Comparison of ENCODE assay signal across 17 cellular contexts in the genomic region with DNA sequence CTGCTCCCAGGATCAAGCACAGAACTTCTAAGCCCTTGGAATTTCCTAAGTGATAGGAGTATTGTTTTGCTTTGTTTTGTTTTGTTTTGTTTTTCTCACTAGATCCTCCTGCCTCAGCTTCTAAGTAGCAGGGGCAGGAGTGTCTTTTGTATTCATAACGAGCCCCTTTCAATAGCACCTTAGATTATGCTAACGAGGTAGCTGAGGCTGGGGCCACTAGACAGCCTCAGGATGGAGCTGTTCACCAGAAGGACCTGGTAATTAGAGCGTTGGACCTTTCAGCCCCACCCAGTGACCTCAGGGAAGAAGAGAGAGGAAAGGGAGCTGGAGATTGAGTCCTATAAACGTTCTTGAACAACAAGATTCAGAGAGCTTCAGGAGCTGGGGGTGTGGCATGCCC. TPM values are rescaled to one million over a fixed set of nuclear protein-coding genes. Genes with fewer than 3 reads are reported as not detected.
DNase-seq lines count a peak whose midpoint lies in the region; ATAC-seq and TF ChIP-seq lines count a peak whose summit lies in the region.
"Had no signal": no experiment of that assay in that cellular context is flagged by ENCODE, and none has a peak within 500 bp of the region (broad histone marks: within the 10 kb centered on the region; RNA-seq: fewer than 3 reads in every experiment).

No MANE protein-coding gene starts in this region.

- H3K27me3 Mint-ChIP-seq in activated CD4-positive, alpha-beta T cell treated with anti-CD3 and anti-CD28 coated beads, Interleukin-2, amount 10 ng/mL, durations not matched to agents 24 days and 14 days = no peaks in the 10 kb centered on the region
- no peaks in the 10 kb centered on the region for H3K27me3 Mint-ChIP-seq in central memory CD8-positive, alpha-beta T cell
- no peaks in the 10 kb centered on the region for H3K27me3 Mint-ChIP-seq in stimulated activated naive B cell treated with anti-CD40 and anti-IgM and Interleukin-4, amounts not matched to agents 10 μg/mL and 1 μg/mL and 100 μg/mL, for 72 hours

- no peaks in the 10 kb centered on the region for H3K9me2 ChIP-seq in OCI-LY1 (ENCODE audit: low read depth, low read length)

- H3K9ac ChIP-seq in OCI-LY1 (ENCODE audit: low read length) = no peak overlapping the region

- H2AFZ ChIP-seq in OCI-LY1 (ENCODE audit: low read length) = no peak overlapping the region

- peak; percentile 54 for DNase-seq in activated CD4-positive, alpha-beta T cell treated with anti-CD3 and anti-CD28 coated beads, Interleukin-2, amount 10 ng/mL, durations not matched to agents 24 days and 14 days
- no peak for DNase-seq in activated CD4-positive, alpha-beta T cell treated with anti-CD3 and anti-CD28 coated beads, Interleukin-2, amount 50 U/mL, for 48 hours
- DNase-seq in central memory CD8-positive, alpha-beta T cell (ENCODE audit: low spot score in 2 of 2) = no peak
- DNase-seq in stimulated activated naive B cell treated with anti-CD40 and anti-IgM and Interleukin-4, amounts not matched to agents 10 μg/mL and 1 μg/mL and 100 μg/mL, for 72 hours = no peak
- no peak for DNase-seq in GF-D8 (lab: John Stamatoyannopoulos, UW)
- DNase-seq: 8988T, activated gamma-delta T cell, Caco-2, erythroblast, left ventricle myocardium superior, nucleus accumbens, testis had no signal

- H3K36me3 Mint-ChIP-seq in activated CD4-positive, alpha-beta T cell treated with anti-CD3 and anti-CD28 coated beads, Interleukin-2, amount 10 ng/mL, durations not matched to agents 24 days and 14 days (ENCODE audit: low read depth) = peaks cover 51% of the 10 kb centered on the region
- H3K36me3 Mint-ChIP-seq in central memory CD8-positive, alpha-beta T cell (ENCODE audit: insufficient read depth) = peaks cover 38% of the 10 kb centered on the region
- peaks cover 63 to 70% of the 10 kb centered on the region in 2 donors for H3K36me3 Mint-ChIP-seq in stimulated activated naive B cell treated with anti-CD40 and anti-IgM and Interleukin-4, amounts not matched to agents 10 μg/mL and 1 μg/mL and 100 μg/mL, for 72 hours

- H3K27ac ChIP-seq in OCI-LY1 (ENCODE audit: low read depth, low read length, poor library complexity, severe bottlenecking) = peak overlapping the region; percentile 67
- H3K27ac ChIP-seq: testis had no signal

- no peak for ATAC-seq in central memory CD8-positive, alpha-beta T cell (replicated peaks; ENCODE audit: extremely low read depth, poor library complexity, severe bottlenecking)
- ATAC-seq in stimulated activated naive B cell treated with anti-CD40 and anti-IgM and Interleukin-4, amounts not matched to agents 10 μg/mL and 1 μg/mL and 100 μg/mL, for 72 hours (replicated peaks) = no peak
- ATAC-seq in GM18519 (IDR thresholded peaks at IDR 0.05; ENCODE audit: low FRiP score, unreplicated experiment) = no peak
- no peak for ATAC-seq in HG02885 (IDR thresholded peaks at IDR 0.05; ENCODE audit: poor library complexity, unreplicated experiment)
- ATAC-seq: left ventricle myocardium superior had no signal

- no peak overlapping the region for H3K4me2 ChIP-seq in OCI-LY1 (ENCODE audit: low read length)

- peaks cover 14% of the 10 kb centered on the region for H3K9me3 Mint-ChIP-seq in activated CD4-positive, alpha-beta T cell treated with anti-CD3 and anti-CD28 coated beads, Interleukin-2, amount 10 ng/mL, durations not matched to agents 24 days and 14 days
- peaks cover 12% of the 10 kb centered on the region for H3K9me3 Mint-ChIP-seq in central memory CD8-positive, alpha-beta T cell
- H3K9me3 Mint-ChIP-seq in stimulated activated naive B cell treated with anti-CD40 and anti-IgM and Interleukin-4, amounts not matched to agents 10 μg/mL and 1 μg/mL and 100 μg/mL, for 72 hours = peaks cover 21 to 25% of the 10 kb centered on the region in 2 donors

- H3K36me3 ChIP-seq in OCI-LY1 (ENCODE audit: insufficient read depth, low read length) = peaks cover 100% of the 10 kb centered on the region

- intact Hi-C loops in activated CD4-positive, alpha-beta T cell treated with anti-CD3 and anti-CD28 coated beads, Interleukin-2, amount 10 ng/mL, durations not matched to agents 24 days and 14 days (cut with micrococcal nuclease) = no loop called here

- peaks cover 6% of the 10 kb centered on the region for H3K79me2 ChIP-seq in OCI-LY1 (ENCODE audit: insufficient read depth, low read length)

- no peaks in the 10 kb centered on the region for H3F3A ChIP-seq in OCI-LY1 (ENCODE audit: insufficient read depth, low read length)

- H3K4me3 Mint-ChIP-seq in activated CD4-positive, alpha-beta T cell treated with anti-CD3 and anti-CD28 coated beads, Interleukin-2, amount 10 ng/mL, durations not matched to agents 24 days and 14 days = no peak overlapping the region
- H3K4me3 Mint-ChIP-seq in central memory CD8-positive, alpha-beta T cell = peak overlapping the region; percentile 47
- peak overlapping the region; percentile 47 to 62 for H3K4me3 Mint-ChIP-seq in stimulated activated naive B cell treated with anti-CD40 and anti-IgM and Interleukin-4, amounts not matched to agents 10 μg/mL and 1 μg/mL and 100 μg/mL, for 72 hours

- H4K20me1 ChIP-seq in OCI-LY1 (ENCODE audit: insufficient read depth, low read length) = no peaks in the 10 kb centered on the region

- peak overlapping the region; percentile 6 for H3K27ac Mint-ChIP-seq in activated CD4-positive, alpha-beta T cell treated with anti-CD3 and anti-CD28 coated beads, Interleukin-2, amount 10 ng/mL, durations not matched to agents 24 days and 14 days
- H3K27ac Mint-ChIP-seq in central memory CD8-positive, alpha-beta T cell (ENCODE audit: low read depth) = peak overlapping the region; percentile 95
- peak overlapping the region; percentile 94 for H3K27ac Mint-ChIP-seq in stimulated activated naive B cell treated with anti-CD40 and anti-IgM and Interleukin-4, amounts not matched to agents 10 μg/mL and 1 μg/mL and 100 μg/mL, for 72 hours

- no peak for TF ChIP-seq CTCF in OCI-LY1 (IDR thresholded peaks at IDR 0.05; ENCODE audit: low read length)

- peaks cover 43% of the 10 kb centered on the region for H3K4me1 ChIP-seq in OCI-LY1 (ENCODE audit: insufficient read depth, low read length, severe bottlenecking)
- H3K4me1 ChIP-seq: Caco-2, testis had no signal

- H3K27me3 ChIP-seq in OCI-LY1 (ENCODE audit: insufficient read depth, low read length) = no peaks in the 10 kb centered on the region
- H3K27me3 ChIP-seq: testis had no signal

- H3K4me1 Mint-ChIP-seq in activated CD4-positive, alpha-beta T cell treated with anti-CD3 and anti-CD28 coated beads, Interleukin-2, amount 10 ng/mL, durations not matched to agents 24 days and 14 days = peaks cover 21% of the 10 kb centered on the region
- peaks cover 47% of the 10 kb centered on the region for H3K4me1 Mint-ChIP-seq in central memory CD8-positive, alpha-beta T cell
- H3K4me1 Mint-ChIP-seq in stimulated activated naive B cell treated with anti-CD40 and anti-IgM and Interleukin-4, amounts not matched to agents 10 μg/mL and 1 μg/mL and 100 μg/mL, for 72 hours = peaks cover 41 to 52% of the 10 kb centered on the region in 2 donors

- H3K9me3 ChIP-seq in OCI-LY1 (ENCODE audit: low read length) = peaks cover 20% of the 10 kb centered on the region
- H3K9me3 ChIP-seq: testis had no signal

- no peak overlapping the region for H3K4me3 ChIP-seq in OCI-LY1 (ENCODE audit: low read depth, low read length, poor library complexity, severe bottlenecking)
- H3K4me3 ChIP-seq: skin epidermis, testis had no signal

RNA-seq across cellular contexts. Expression of a gene that starts 43.6 kb away (rescaled TPM):
- 14.7 and 15.9 TPM in 2 replicates for total RNA-seq in activated CD4-positive, alpha-beta T cell treated with anti-CD3 and anti-CD28 coated beads, Interleukin-2, amount 10 ng/mL, durations not matched to agents 24 days and 14 days
- total RNA-seq: chondrocyte had no signal

RNA-seq across cellular contexts. Expression of a gene that starts 47.5 kb away (rescaled TPM):
- not detected in 2 replicates for total RNA-seq in activated CD4-positive, alpha-beta T cell treated with anti-CD3 and anti-CD28 coated beads, Interleukin-2, amount 10 ng/mL, durations not matched to agents 24 days and 14 days
- total RNA-seq: Caco-2, chondrocyte, left ventricle myocardium superior had no signal

Comparison
In these comparisons a context has a peak if more than half of its experiments do, and no peak if none do; other contexts are left out.
1. H3K27ac Mint-ChIP-seq: peak in every context shown above with its lines; median percentile 95 in central memory CD8-positive, alpha-beta T cell; 94 in stimulated activated naive B cell treated with anti-CD40 and anti-IgM and Interleukin-4, amounts not matched to agents 10 μg/mL and 1 μg/mL and 100 μg/mL, for 72 hours; 6 in activated CD4-positive, alpha-beta T cell treated with anti-CD3 and anti-CD28 coated beads, Interleukin-2, amount 10 ng/mL, durations not matched to agents 24 days and 14 days.